ENCODE assay signal across 8 cellular contexts in genomic region chr6:155528982-155529453, GRCh38.
DNase-seq lines count a peak whose midpoint lies in the region; ATAC-seq, FAIRE-seq and TF ChIP-seq lines count a peak whose summit lies in the region.

No MANE protein-coding gene starts in this region.

- H3K18ac ChIP-seq in IMR-90 (ENCODE audit: low read depth, low read length): peak overlapping the region; percentile 71; the same call in 1 of the 2 replicates

- H3K27me3 Mint-ChIP-seq in naive thymus-derived CD4-positive, alpha-beta T cell: peaks cover 0 to 11% (median 0%) of the 10 kb centered on the region in 5 donors

- H3K9me3 ChIP-seq in IMR-90 (ENCODE audit: control insufficient read depth, insufficient read depth, low read length): no peaks in the 10 kb centered on the region
- H3K9me3 ChIP-seq in K562 (replicated peaks; ENCODE audit: control insufficient read depth, insufficient read depth, low read depth, low read length): no peaks in the 10 kb centered on the region
- H3K9me3 ChIP-seq in naive thymus-derived CD4-positive, alpha-beta T cell (ENCODE audit: control insufficient read depth in 2 of 3, low read length in 3 of 3): no peaks in the 10 kb centered on the region

- H3K4me3 ChIP-seq in IMR-90 (ENCODE audit: insufficient read depth, low read depth, low read length) (no peak overlapping the region), K562 (no peak overlapping the region)
- no peak overlapping the region for H3K4me3 ChIP-seq in naive thymus-derived CD4-positive, alpha-beta T cell (ENCODE audit: low read length)

- peaks cover 0 to 12% (median 7%) of the 10 kb centered on the region in 7 donors for H3K4me1 Mint-ChIP-seq in naive thymus-derived CD4-positive, alpha-beta T cell

- H3K56ac ChIP-seq in IMR-90 (ENCODE audit: extremely low read depth, insufficient read depth, low read length): no peak overlapping the region

- no peak overlapping the region for H2BK15ac ChIP-seq in IMR-90 (ENCODE audit: low read depth, low read length)

- DNase-seq in GM10248 (ENCODE audit: extremely low spot score) (peak; percentile 8), IMR-90 (peak; percentile 94), K562 (ENCODE audit: extremely low read depth in 1 of 4, low spot score in 3 of 4) (no peak), NCI-H2081 treated with DMSO at 0.1 percent for 48 hours (lab: John Stamatoyannopoulos, UW) (no peak), DMS 273 treated with DMSO at 0.1 percent for 48 hours (lab: John Stamatoyannopoulos, UW) (no peak)
- DNase-seq in naive thymus-derived CD4-positive, alpha-beta T cell: no peak

- peak overlapping the region in 1 of 9 donors; percentile 23 for H3K27ac Mint-ChIP-seq in naive thymus-derived CD4-positive, alpha-beta T cell

- H2AK9ac ChIP-seq in IMR-90 (replicated peaks; ENCODE audit: low read depth, low read length, poor library complexity): no peak overlapping the region

- H3K36me3 ChIP-seq in IMR-90 (ENCODE audit: control insufficient read depth, insufficient read depth, low read length): no peaks in the 10 kb centered on the region
- no peaks in the 10 kb centered on the region for H3K36me3 ChIP-seq in K562 (ENCODE audit: control insufficient read depth, insufficient read depth, low read length)
- no peaks in the 10 kb centered on the region for H3K36me3 ChIP-seq in naive thymus-derived CD4-positive, alpha-beta T cell (ENCODE audit: control insufficient read depth in 2 of 3, insufficient read depth in 3 of 3, low read length in 3 of 3)

- H3K27ac ChIP-seq in IMR-90 (ENCODE audit: insufficient read depth, low read length): peak overlapping the region; percentile 6; the same call in 1 of the 2 replicates
- no peak overlapping the region for H3K27ac ChIP-seq in K562 (ENCODE audit: extremely low read depth, low read depth, low read length)
- no peak overlapping the region for H3K27ac ChIP-seq in naive thymus-derived CD4-positive, alpha-beta T cell (ENCODE audit: low read depth, low read length)

- H3K79me2 ChIP-seq in K562 (ENCODE audit: control insufficient read depth, insufficient read depth, low read length): no peaks in the 10 kb centered on the region

- H4K91ac ChIP-seq in IMR-90 (ENCODE audit: insufficient read depth, low read depth, low read length): no peak overlapping the region

- no peak overlapping the region for H2AFZ ChIP-seq in IMR-90 (replicated peaks; ENCODE audit: low read length, poor library complexity)
- H2AFZ ChIP-seq in K562 (ENCODE audit: low read depth, low read length): no peak overlapping the region

- H3K4me1 ChIP-seq in IMR-90 (ENCODE audit: control insufficient read depth, insufficient read depth, low read length) (peaks cover 2% of the 10 kb centered on the region; the same call in 1 of the 2 replicates), K562 (replicated peaks in 1 of 2; ENCODE audit: control insufficient read depth in 2 of 2, insufficient read depth in 2 of 2, low read length in 2 of 2) (no peaks in the 10 kb centered on the region)
- no peaks in the 10 kb centered on the region for H3K4me1 ChIP-seq in naive thymus-derived CD4-positive, alpha-beta T cell (ENCODE audit: control insufficient read depth in 2 of 2, insufficient read depth in 2 of 2, low read length in 2 of 2)

- peaks cover 0 to 10% (median 2%) of the 10 kb centered on the region in 11 donors for H3K9me3 Mint-ChIP-seq in naive thymus-derived CD4-positive, alpha-beta T cell

- ATAC-seq in IMR-90 (ENCODE audit: low read depth) (peak; percentile 91), K562 (no peak), HG02759 (IDR thresholded peaks at IDR 0.05; ENCODE audit: unreplicated experiment) (no peak), HG03521 (IDR thresholded peaks at IDR 0.05; ENCODE audit: unreplicated experiment) (no peak)
- peak; percentile 72 for ATAC-seq in naive thymus-derived CD4-positive, alpha-beta T cell

- peaks cover 0 to 5% (median 5%) of the 10 kb centered on the region in 5 donors for H3K36me3 Mint-ChIP-seq in naive thymus-derived CD4-positive, alpha-beta T cell

- H2BK20ac ChIP-seq in IMR-90 (ENCODE audit: low read depth, low read length): peak overlapping the region; percentile 45; the same call in 1 of the 2 replicates

- no CpG with 5 or more reads among the region's 2 CpGs for whole genome bisulfite sequencing in IMR-90 (ENCODE audit: extremely low coverage in 2 of 2, insufficient read length in 1 of 2), 2 experiments
- 2% methylated on average over 2 of the region's 2 CpGs for WGBS in K562 (ENCODE audit: insufficient coverage, low coverage, missing lambda C conversion rate)

- H3K9ac ChIP-seq in IMR-90 (ENCODE audit: low read depth, low read length) (no peak overlapping the region), K562 (ENCODE audit: insufficient read depth in 1 of 2, low read depth in 2 of 2, low read length in 2 of 2) (no peak overlapping the region)

- H3K4ac ChIP-seq in IMR-90 (ENCODE audit: low read depth, low read length): peak overlapping the region; percentile 26; the same call in 1 of the 2 replicates

- BruUV-seq in IMR-90 (replicated peaks; lab: Mats Ljungman, UMichigan): no TSS peak
- no TSS peak for BruUV-seq in K562 (replicated peaks; lab: Mats Ljungman, UMichigan)

- H3K23ac ChIP-seq in IMR-90 (ENCODE audit: low read depth, low read length): no peak overlapping the region

- TF ChIP-seq CTCF in GM10248 (IDR thresholded peaks at IDR 0.05; ENCODE audit: control extremely low read depth, extremely low read depth, low read depth, missing control alignments) (no peak), IMR-90 (conservative IDR thresholded peaks at IDR 0.05; ENCODE audit: low read depth, low read length) (no peak), K562 (IDR thresholded peaks at IDR 0.05 in 2 of 3, conservative IDR thresholded peaks at IDR 0.05 in 1 of 3; ENCODE audit: insufficient read depth in 2 of 3, low read depth in 1 of 3, low read length in 3 of 3) (no peak)

- H3K27me3 ChIP-seq in IMR-90 (ENCODE audit: control insufficient read depth, insufficient read depth, low read length) (no peaks in the 10 kb centered on the region), K562 (ENCODE audit: control insufficient read depth in 2 of 2, insufficient read depth in 2 of 2, low read length in 2 of 2) (no peaks in the 10 kb centered on the region)
- H3K27me3 ChIP-seq in naive thymus-derived CD4-positive, alpha-beta T cell (ENCODE audit: control insufficient read depth in 2 of 2, insufficient read depth in 2 of 2, low read length in 2 of 2): no peaks in the 10 kb centered on the region

- dilution Hi-C loops in IMR-90 (cut with HindIII; ENCODE audit: low sequenced_read_pairs, unreplicated experiment): no loop called here

- H3K79me1 ChIP-seq in IMR-90 (ENCODE audit: low read depth in 1 of 2, low read length in 2 of 2): no peaks in the 10 kb centered on the region

- peak overlapping the region in 1 of 2 experiments; percentile 77; a peak in 2 of 4 replicates for H4K8ac ChIP-seq in IMR-90 (ENCODE audit: low read depth in 2 of 2, low read length in 2 of 2)

- H2BK5ac ChIP-seq in IMR-90 (ENCODE audit: low read depth, low read length, poor library complexity, severe bottlenecking): peak overlapping the region; percentile 95

- H3K4me2 ChIP-seq in IMR-90 (ENCODE audit: low read depth, low read length) (no peak overlapping the region; the same call in 1 of the 2 replicates), K562 (ENCODE audit: insufficient read depth, low read length) (no peak overlapping the region)

- CTCF ChIA-PET in GM10248 (lab: Yijun Ruan, JAX): interaction anchor here (0.9 to 2.2 kb wide), 10 partner anchors 9 to 600 kb away, joined by 3 to 10 read pairs (median 5); no protein-coding TSS in a partner anchor
- CTCF ChIA-PET in IMR-90 (lab: Yijun Ruan, JAX): interaction anchor here (0.6 kb wide), 1 partner anchor 532 kb away, joined by 3 read pairs; no protein-coding TSS in a partner anchor
- CTCF ChIA-PET in K562 (lab: Yijun Ruan, JAX; ENCODE audit: low intra/inter-chr PET ratio): interaction anchor here (0.6 to 0.9 kb wide), 2 partner anchors 601 to 661 kb away, joined by 3 to 4 read pairs; no protein-coding TSS in a partner anchor
- CTCF ChIA-PET in naive thymus-derived CD4-positive, alpha-beta T cell (lab: Charles Lee): interaction anchor here (0.6 to 1.8 kb wide), 3 partner anchors 122 to 202 kb away, joined by 3 to 10 read pairs (median 3); no protein-coding TSS in a partner anchor

- FAIRE-seq in K562 (lab: Jason Lieb, UNC): no peak

- intact Hi-C loops in IMR-90 (cut with micrococcal nuclease): no loop called here
- intact Hi-C loops in K562 (cut with micrococcal nuclease): no loop called here
- intact Hi-C loops in naive thymus-derived CD4-positive, alpha-beta T cell (cut with micrococcal nuclease): loop anchor here (5.0 to 10.0 kb wide), 2 partner anchors 147 to 604 kb away; no protein-coding TSS in a partner anchor

- TF ChIP-seq POLR2A in IMR-90 (IDR thresholded peaks at IDR 0.05; ENCODE audit: low read depth, low read length) (no peak), K562 (conservative IDR thresholded peaks at IDR 0.05) (no peak)

- peak overlapping the region; percentile 13; the same call in 1 of the 2 replicates for H4K5ac ChIP-seq in IMR-90 (ENCODE audit: low read depth, low read length)

- no peak for TF ChIP-seq EP300 in K562 (IDR thresholded peaks at IDR 0.05; ENCODE audit: low read length)

- no peak overlapping the region for H2AK5ac ChIP-seq in IMR-90 (ENCODE audit: low read depth, low read length)

- no peaks in the 10 kb centered on the region for H3K9me1 ChIP-seq in IMR-90 (ENCODE audit: insufficient read depth, low read length)
- no peaks in the 10 kb centered on the region for H3K9me1 ChIP-seq in K562 (ENCODE audit: control insufficient read depth, insufficient read depth, low read length)

- H3K4me3 Mint-ChIP-seq in naive thymus-derived CD4-positive, alpha-beta T cell: no peak overlapping the region

- H2BK120ac ChIP-seq in IMR-90 (ENCODE audit: low read depth, low read length): peak overlapping the region; percentile 65

- POLR2A ChIA-PET in GM10248 (lab: Yijun Ruan, JAX) (no interaction called here), IMR-90 (lab: Charles Lee; ENCODE audit: unreplicated experiment) (no interaction called here), K562 (lab: Yijun Ruan, JAX) (no interaction called here)
- POLR2A ChIA-PET in naive thymus-derived CD4-positive, alpha-beta T cell (lab: Charles Lee): no interaction called here

- no peak overlapping the region; the same call in 1 of the 2 replicates for H3K14ac ChIP-seq in IMR-90 (replicated peaks; ENCODE audit: low read depth, low read length)

- in situ Hi-C loops in IMR-90 (cut with MboI; ENCODE audit: low sequenced_read_pairs) (loop anchor here (10.0 kb wide), 1 partner anchor 204 kb away; no protein-coding TSS in a partner anchor), K562 (cut with MboI) (no loop called here)

- no peaks in the 10 kb centered on the region for H4K20me1 ChIP-seq in IMR-90 (ENCODE audit: insufficient read depth, low read length)
- H4K20me1 ChIP-seq in K562 (replicated peaks; ENCODE audit: control insufficient read depth, insufficient read depth, low read length): no peaks in the 10 kb centered on the region

- no peak for TF ChIP-seq RAD21 in IMR-90 (IDR thresholded peaks at IDR 0.05; ENCODE audit: low read length)
- no peak for TF ChIP-seq RAD21 in K562 (CRISPR knock-in tag; conservative IDR thresholded peaks at IDR 0.05 in 1 of 2, IDR thresholded peaks at IDR 0.05 in 1 of 2)

TF ChIP-seq in IMR-90, 13 proteins besides CTCF, POLR2A, EP300 and RAD21 (continues in another document):
- TF ChIP-seq RCOR1 (IDR thresholded peaks at IDR 0.05; ENCODE audit: insufficient replicate concordance, low read length): no peak

TF ChIP-seq in K562, 482 proteins besides CTCF, POLR2A, EP300 and RAD21 (continues in another document):
- no peak for TF ChIP-seq SIX5 (IDR thresholded peaks at IDR 0.05; ENCODE audit: borderline replicate concordance in 1 of 2, insufficient read depth in 1 of 2, low read depth in 1 of 2, low read length in 2 of 2)

Comparison
In these comparisons a context has a peak if more than half of its experiments do, and no peak if none do; other contexts are left out.
1. DNase-seq: peak in GM10248 (single experiment) and IMR-90 (single experiment); none in K562 (0 of 4), naive thymus-derived CD4-positive, alpha-beta T cell (0 of 9), NCI-H2081 treated with DMSO at 0.1 percent for 48 hours (single experiment) and DMS 273 treated with DMSO at 0.1 percent for 48 hours (single experiment).
2. ATAC-seq: peak in IMR-90 (single experiment) and naive thymus-derived CD4-positive, alpha-beta T cell (single experiment); none in K562 (single experiment), HG02759 (single experiment) and HG03521 (single experiment).
3. intact Hi-C loops: an anchor here in naive thymus-derived CD4-positive, alpha-beta T cell (5.0 to 10.0 kb wide); none called in IMR-90 and K562.